ENCODE assay signal across 6 cellular contexts in the genomic region with DNA sequence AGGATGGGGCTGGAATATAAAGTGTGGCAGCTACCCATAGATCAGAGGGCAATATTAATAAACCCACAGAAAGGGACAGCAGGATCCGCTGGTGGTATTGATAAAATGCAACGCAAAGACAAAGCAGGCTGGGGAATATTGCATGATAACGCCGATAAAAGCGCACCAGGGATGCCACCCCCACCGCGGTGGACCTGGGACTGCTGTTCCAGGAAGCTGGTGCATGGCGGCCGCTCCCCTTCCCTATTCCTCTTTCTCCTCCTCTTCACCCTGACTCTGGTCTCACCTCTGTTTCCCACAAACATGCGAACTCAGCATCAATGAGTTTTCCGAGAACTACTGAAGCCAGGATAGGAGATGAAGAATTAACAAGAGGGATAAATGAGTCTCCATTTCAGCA. TPM values are rescaled to one million over a fixed set of nuclear protein-coding genes. Genes with fewer than 3 reads are reported as not detected.
"Had no signal": no experiment of that assay in that cellular context is flagged by ENCODE, and none has a peak within 500 bp of the region (broad histone marks: within the 10 kb centered on the region; RNA-seq: fewer than 3 reads in every experiment).

No MANE protein-coding gene starts in this region.

- H3K27ac Mint-ChIP-seq: GM23338, H9 had no signal

- H3K9me3 Mint-ChIP-seq: GM23338, H9 had no signal

- H3K4me3 Mint-ChIP-seq: GM23338, H9 had no signal

- DNase-seq: HCEC 1CT, IMR-90 had no signal

- H3K4me3 ChIP-seq: GM23338 had no signal

RNA-seq across cellular contexts. Expression of a gene that starts 20.2 kb away (rescaled TPM):
- total RNA-seq: GM23338, H1, H9, HT-29, IMR-90 had no signal
- polyA plus RNA-seq: GM23338, H1, IMR-90 had no signal
